Comparison of ENCODE assay signal across 1 cellular context in genomic region chr3:165874663-165875489, GRCh38.
TF ChIP-seq lines count a peak whose summit lies in the region.

No MANE protein-coding gene starts in this region.

TF ChIP-seq in HEK293, 187 proteins besides CTCF, POLR2A, EP300 and RAD21:
- peak; percentile 62 for TF ChIP-seq EGR2 (tag by site-specific recombination; IDR thresholded peaks at IDR 0.05; ENCODE audit: low read depth)
- no peak for TF ChIP-seq AEBP2 (tag by site-specific recombination; IDR thresholded peaks at IDR 0.05; ENCODE audit: borderline replicate concordance)
- no peak for TF ChIP-seq TCF7L2 (IDR thresholded peaks at IDR 0.05; ENCODE audit: borderline replicate concordance, low read depth, low read length)
- TF ChIP-seq GLI2 (tag by site-specific recombination; IDR thresholded peaks at IDR 0.05; ENCODE audit: borderline replicate concordance, low read depth), result no peak
- TF ChIP-seq ZFHX2 (tag by site-specific recombination; conservative IDR thresholded peaks at IDR 0.05), result peak; percentile 58; the same call in 1 of the 2 replicates
- TF ChIP-seq ZNF114 (tag by site-specific recombination; IDR thresholded peaks at IDR 0.05), result no peak
TF ChIP-seq in HEK293: peak in this region for 2.
